ENCODE assay signal across 9 cellular contexts in the genomic region with DNA sequence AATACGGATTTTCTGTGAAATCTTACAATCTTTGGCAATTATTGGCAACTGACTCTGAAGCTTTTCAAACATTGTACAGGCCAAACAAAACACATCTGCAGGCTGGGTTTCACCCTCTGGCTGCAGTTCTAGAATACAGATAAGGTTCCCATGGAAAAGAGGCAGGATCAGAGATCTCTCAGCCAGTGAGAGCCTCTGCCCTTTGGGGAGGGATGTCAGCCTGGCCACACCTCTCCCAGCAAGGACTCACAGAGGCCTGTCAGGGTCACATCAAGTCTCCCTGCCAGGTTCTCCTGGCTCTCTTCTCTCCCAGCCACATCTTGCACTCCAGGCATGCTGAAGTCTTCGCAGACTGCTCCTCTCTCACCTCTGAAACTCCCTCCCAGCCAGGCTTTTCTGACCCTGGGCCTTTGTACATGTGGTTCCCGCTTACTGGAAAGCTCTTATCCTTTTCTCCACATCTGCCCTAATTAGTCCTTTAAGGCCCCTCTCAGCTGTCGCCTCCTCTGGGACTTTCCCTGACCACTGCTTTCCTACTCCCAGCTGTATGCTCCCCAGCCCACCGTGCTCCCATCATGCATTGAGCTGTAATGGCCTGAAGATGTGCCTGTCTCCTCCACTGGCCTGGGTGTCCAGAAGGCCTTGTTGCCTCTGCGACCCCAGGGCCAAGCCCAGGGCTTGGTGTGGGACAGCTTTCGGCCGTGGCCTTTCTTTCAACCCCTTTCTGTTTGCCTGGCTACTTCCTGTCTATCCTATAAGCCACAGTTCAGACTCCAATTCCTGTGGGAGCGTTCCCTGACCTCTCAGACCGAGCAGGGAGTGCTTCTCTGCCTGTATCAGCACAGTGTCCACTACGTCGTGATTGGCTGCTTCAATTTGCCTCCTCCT. TPM values are rescaled to one million over a fixed set of nuclear protein-coding genes. Genes with fewer than 3 reads are reported as not detected.
DNase-seq lines count a peak whose midpoint lies in the region; ATAC-seq and TF ChIP-seq lines count a peak whose summit lies in the region.
"Had no signal": no experiment of that assay in that cellular context is flagged by ENCODE, and none has a peak within 500 bp of the region (broad histone marks: within the 10 kb centered on the region; RNA-seq: fewer than 3 reads in every experiment).

No MANE protein-coding gene starts in this region.

- H3K27me3 Mint-ChIP-seq in nephron progenitor cell (ENCODE audit: low read depth, poor library complexity) = peaks cover 2% of the 10 kb centered on the region

- TF ChIP-seq CTCF in BE2C (IDR thresholded peaks at IDR 0.05; ENCODE audit: low read depth, low read length) (no peak), nephron progenitor cell (IDR thresholded peaks at IDR 0.05) (no peak)

- H3K4me1 ChIP-seq in BE2C = peaks cover 56% of the 10 kb centered on the region
- peaks cover 14% of the 10 kb centered on the region for H3K4me1 ChIP-seq in NT2/D1 (ENCODE audit: insufficient read depth, insufficient read length)

- H3K36me3 Mint-ChIP-seq in nephron progenitor cell (ENCODE audit: low read depth) = peaks cover 31% of the 10 kb centered on the region

- H3K4me3 Mint-ChIP-seq in nephron progenitor cell = peak overlapping the region; percentile 55
- H3K4me3 Mint-ChIP-seq: activated CD4-positive, alpha-beta memory T cell treated with anti-CD3 and anti-CD28 coated beads, Interleukin-2, amount 10 ng/mL, durations not matched to agents 7 days and 5 days had no signal

- peaks cover 91% of the 10 kb centered on the region for H3K4me1 Mint-ChIP-seq in nephron progenitor cell

- H3K36me3 ChIP-seq in BE2C = peaks cover 18% of the 10 kb centered on the region
- H3K36me3 ChIP-seq in NT2/D1 (ENCODE audit: insufficient read depth, insufficient read length, low read length) = peaks cover 15% of the 10 kb centered on the region

- no peaks in the 10 kb centered on the region for H3K9me3 ChIP-seq in BE2C
- peaks cover 12% of the 10 kb centered on the region; the same call in 1 of the 2 replicates for H3K9me3 ChIP-seq in NT2/D1 (ENCODE audit: insufficient read depth, low read length)

- no peaks in the 10 kb centered on the region for H3K9me3 Mint-ChIP-seq in nephron progenitor cell
- H3K9me3 Mint-ChIP-seq: activated CD4-positive, alpha-beta memory T cell treated with anti-CD3 and anti-CD28 coated beads, Interleukin-2, amount 10 ng/mL, durations not matched to agents 7 days and 5 days had no signal

- no peaks in the 10 kb centered on the region for H3K27me3 ChIP-seq in BE2C
- H3K27me3 ChIP-seq in NT2/D1 (ENCODE audit: insufficient read depth, insufficient read length) = peaks cover 11% of the 10 kb centered on the region

- DNase-seq in BE2C = peak; percentile 90
- no peak for DNase-seq in NT2/D1 (ENCODE audit: low read depth, low spot score)
- DNase-seq in nephron progenitor cell = peak; percentile 25
- no peak for DNase-seq in activated naive CD4-positive, alpha-beta T cell treated with Interleukin-2 at 50 U/mL for 16 hours
- no peak for DNase-seq in iPS-NIHi11 (ENCODE audit: low spot score)
- DNase-seq in kidney tubule cell (ENCODE audit: low spot score) = no peak
- DNase-seq: activated CD4-positive, alpha-beta memory T cell treated with anti-CD3 and anti-CD28 coated beads, Interleukin-2, amount 10 ng/mL, durations not matched to agents 7 days and 5 days had no signal

- peak overlapping the region; percentile 59 for H3K9ac ChIP-seq in NT2/D1 (ENCODE audit: insufficient read length, low read depth)

- peak overlapping the region; percentile 50 for H3K4me3 ChIP-seq in BE2C (ENCODE audit: low read depth, low read length)
- no peak overlapping the region for H3K4me3 ChIP-seq in NT2/D1 (ENCODE audit: insufficient read length, low read depth)

- ATAC-seq in esophagus mucosa = peak; percentile 54
- no peak for ATAC-seq in HG03039 (IDR thresholded peaks at IDR 0.05; ENCODE audit: unreplicated experiment)

- peak overlapping the region; percentile 99 for H3K27ac Mint-ChIP-seq in nephron progenitor cell
- H3K27ac Mint-ChIP-seq: activated CD4-positive, alpha-beta memory T cell treated with anti-CD3 and anti-CD28 coated beads, Interleukin-2, amount 10 ng/mL, durations not matched to agents 7 days and 5 days had no signal

RNA-seq across cellular contexts. Expression of a gene that starts 4.3 kb away (rescaled TPM):
- polyA plus RNA-seq in BE2C (2012; ENCODE audit: insufficient read depth, insufficient read length, low read depth) = 736 TPM
- total RNA-seq in esophagus mucosa = 150 TPM
- total RNA-seq: activated CD4-positive, alpha-beta memory T cell treated with anti-CD3 and anti-CD28 coated beads, Interleukin-2, amount 10 ng/mL, durations not matched to agents 7 days and 5 days had no signal

RNA-seq across cellular contexts. Expression of a gene that starts 58.9 kb away (rescaled TPM):
- not detected for polyA plus RNA-seq in BE2C (2012; ENCODE audit: insufficient read depth, insufficient read length, low read depth)
- not detected for total RNA-seq in esophagus mucosa
- total RNA-seq: activated CD4-positive, alpha-beta memory T cell treated with anti-CD3 and anti-CD28 coated beads, Interleukin-2, amount 10 ng/mL, durations not matched to agents 7 days and 5 days had no signal

Comparison
In these comparisons a context has a peak if more than half of its experiments do, and no peak if none do; other contexts are left out.
1. DNase-seq: peak in BE2C (single experiment) and nephron progenitor cell (single experiment); none in NT2/D1 (single experiment), activated naive CD4-positive, alpha-beta T cell treated with Interleukin-2 at 50 U/mL for 16 hours (single experiment), iPS-NIHi11 (single experiment) and kidney tubule cell (single experiment).